20 cellular contexts compared by ENCODE assay signal in genomic region chr7:2115739-2116065, GRCh38.
DNase-seq lines count a peak whose midpoint lies in the region; ATAC-seq and TF ChIP-seq lines count a peak whose summit lies in the region.
"Had no signal": no experiment of that assay in that cellular context is flagged by ENCODE, and none has a peak within 500 bp of the region (broad histone marks: within the 10 kb centered on the region; RNA-seq: fewer than 3 reads in every experiment).

No MANE protein-coding gene starts in this region.

- H3K4me3 ChIP-seq in BLaER1 (peak overlapping the region; percentile 31; the same call in 1 of the 2 replicates), RWPE2 (ENCODE audit: severe bottlenecking) (no peak overlapping the region), endodermal cell (ENCODE audit: low read length) (no peak overlapping the region), neuronal stem cell (ENCODE audit: low read length in 2 of 2) (no peak overlapping the region), tibial nerve (no peak overlapping the region)
- H3K4me3 ChIP-seq: A549, lower lobe of right lung had no signal

- WGBS in endodermal cell (ENCODE audit: insufficient coverage in 1 of 2, insufficient read length in 1 of 2), 2 experiments = 87 to 96% methylated on average over 6 to 14 of the region's 14 CpGs
- WGBS in neuronal stem cell (ENCODE audit: extremely low coverage in 2 of 2, insufficient read length in 2 of 2, insufficient replicate concordance in 1 of 2), 2 donors = no CpG with 5 or more reads among the region's 14 CpGs
- 84% methylated on average over 14 of the region's 14 CpGs for WGBS in tibial nerve, 2 donors

- peaks cover 19% of the 10 kb centered on the region for H3K36me3 ChIP-seq in BLaER1
- no peaks in the 10 kb centered on the region for H3K36me3 ChIP-seq in RWPE2 (ENCODE audit: low read depth)
- peaks cover 13% of the 10 kb centered on the region for H3K36me3 ChIP-seq in endodermal cell (ENCODE audit: control insufficient read depth, insufficient read depth, low read length)
- H3K36me3 ChIP-seq in neuronal stem cell (replicated peaks in 1 of 2; ENCODE audit: control insufficient read depth in 2 of 2, insufficient read depth in 2 of 2, low read length in 2 of 2) = peaks cover 0 to 10% of the 10 kb centered on the region in 2 donors
- H3K36me3 ChIP-seq in tibial nerve = peaks cover 0 to 22% (median 0%) of the 10 kb centered on the region in 3 donors

- peak overlapping the region; percentile 30 for H3K18ac ChIP-seq in neuronal stem cell (ENCODE audit: low read length)

- no peak overlapping the region for H4K91ac ChIP-seq in neuronal stem cell (ENCODE audit: low read depth, low read length, poor library complexity)

- H3K9ac ChIP-seq in BLaER1 = peak overlapping the region; percentile 46; the same call in 1 of the 2 replicates
- H3K9ac ChIP-seq in endodermal cell (ENCODE audit: extremely low read depth, low read length, poor library complexity, severe bottlenecking) = no peak overlapping the region
- peak overlapping the region; percentile 33 for H3K9ac ChIP-seq in neuronal stem cell (ENCODE audit: low read depth, low read length, poor library complexity)

- peaks cover 15% of the 10 kb centered on the region for H3K36me3 Mint-ChIP-seq in endodermal cell (ENCODE audit: low read depth)
- H3K36me3 Mint-ChIP-seq: natural killer cell had no signal

- peak overlapping the region; percentile 84 for H3K27ac ChIP-seq in BLaER1
- peak overlapping the region; percentile 39 for H3K27ac ChIP-seq in RWPE2 (ENCODE audit: poor library complexity, severe bottlenecking)
- H3K27ac ChIP-seq in endodermal cell (ENCODE audit: low read depth, low read length) = no peak overlapping the region
- H3K27ac ChIP-seq in neuronal stem cell (replicated peaks; ENCODE audit: low read length) = no peak overlapping the region
- peak overlapping the region in 2 of 4 donors; percentile 58 to 77 for H3K27ac ChIP-seq in tibial nerve
- H3K27ac ChIP-seq: A549, lower lobe of right lung had no signal

- H3K4me1 ChIP-seq in BLaER1 (peaks cover 100% of the 10 kb centered on the region), RWPE2 (ENCODE audit: insufficient read depth, poor library complexity, severe bottlenecking) (peaks cover 30% of the 10 kb centered on the region), endodermal cell (ENCODE audit: control insufficient read depth, insufficient read depth, low read length) (no peaks in the 10 kb centered on the region), neuronal stem cell (ENCODE audit: control insufficient read depth in 2 of 2, insufficient read depth in 1 of 2, low read depth in 1 of 2, low read length in 2 of 2) (peaks cover 13 to 15% of the 10 kb centered on the region in 2 donors), tibial nerve (peaks cover 0 to 45% (median 23%) of the 10 kb centered on the region in 4 donors)

- H4K20me1 ChIP-seq in BLaER1 = peaks cover 13% of the 10 kb centered on the region

- no peak overlapping the region for H2BK5ac ChIP-seq in neuronal stem cell (ENCODE audit: low read length)

- no peak overlapping the region for H3K4ac ChIP-seq in neuronal stem cell (ENCODE audit: low read length)

- TF ChIP-seq EP300 in tibial nerve (IDR thresholded peaks at IDR 0.05) = no peak

- H3K14ac ChIP-seq in neuronal stem cell (ENCODE audit: low read length) = no peak overlapping the region

- H3K27me3 Mint-ChIP-seq in endodermal cell (ENCODE audit: insufficient read depth) = no peaks in the 10 kb centered on the region
- H3K27me3 Mint-ChIP-seq: activated T-helper 17 cell treated with anti-CD3 and anti-CD28 coated beads, Interleukin-2, amount 50 U/mL, for 72 hours; CD4-positive, alpha-beta memory T cell; progenitor cell of endocrine pancreas had no signal

- H2AFZ ChIP-seq in neuronal stem cell (ENCODE audit: low read length) = no peak overlapping the region

- H3K27me3 ChIP-seq in BLaER1 = no peaks in the 10 kb centered on the region
- H3K27me3 ChIP-seq in RWPE2 (ENCODE audit: insufficient read depth, poor library complexity, severe bottlenecking) = no peaks in the 10 kb centered on the region
- H3K27me3 ChIP-seq in endodermal cell (ENCODE audit: control insufficient read depth, insufficient read depth, low read length, poor library complexity, severe bottlenecking) = no peaks in the 10 kb centered on the region
- H3K27me3 ChIP-seq in neuronal stem cell (ENCODE audit: control insufficient read depth in 3 of 3, insufficient read depth in 3 of 3, low read depth in 1 of 3, low read length in 3 of 3) = no peaks in the 10 kb centered on the region
- no peaks in the 10 kb centered on the region for H3K27me3 ChIP-seq in tibial nerve

- peak overlapping the region; percentile 30 for H3K27ac Mint-ChIP-seq in endodermal cell
- H3K27ac Mint-ChIP-seq: activated T-helper 17 cell treated with anti-CD3 and anti-CD28 coated beads, Interleukin-2, amount 50 U/mL, for 72 hours; natural killer cell; progenitor cell of endocrine pancreas had no signal

- no peaks in the 10 kb centered on the region for H3K9me3 Mint-ChIP-seq in endodermal cell
- H3K9me3 Mint-ChIP-seq: activated T-helper 17 cell treated with anti-CD3 and anti-CD28 coated beads, Interleukin-2, amount 50 U/mL, for 72 hours; CD4-positive, alpha-beta memory T cell; natural killer cell had no signal

- peaks cover 3% of the 10 kb centered on the region for H3K4me1 Mint-ChIP-seq in endodermal cell

- ATAC-seq in RWPE2 (ENCODE audit: low read depth) = no peak
- ATAC-seq in GM19455 (IDR thresholded peaks at IDR 0.05; ENCODE audit: unreplicated experiment) = no peak
- ATAC-seq: A549; activated CD4-positive, CD25-positive, alpha-beta regulatory T cell treated with anti-CD3 and anti-CD28 coated beads, Interleukin-2, amount 50 U/mL, for 24 hours; activated T-helper 17 cell treated with anti-CD3 and anti-CD28 coated beads, Interleukin-2, amount 50 U/mL, for 72 hours; natural killer cell had no signal

- H2BK12ac ChIP-seq in neuronal stem cell (ENCODE audit: low read length) = no peak overlapping the region

- no peak for TF ChIP-seq POLR2A in tibial nerve (IDR thresholded peaks at IDR 0.05)

- H2BK120ac ChIP-seq in neuronal stem cell (ENCODE audit: low read depth, low read length) = no peak overlapping the region

- TF ChIP-seq CTCF in RWPE2 (IDR thresholded peaks at IDR 0.05; ENCODE audit: poor library complexity, severe bottlenecking) (no peak), endodermal cell (conservative IDR thresholded peaks at IDR 0.05) (no peak), tibial nerve (IDR thresholded peaks at IDR 0.05) (no peak)

- H2BK15ac ChIP-seq in neuronal stem cell (ENCODE audit: low read length) = no peak overlapping the region

- no peak for DNase-seq in RWPE2 (ENCODE audit: low spot score)
- DNase-seq in endodermal cell = no peak
- no peak for DNase-seq in neuronal stem cell (ENCODE audit: low spot score)
- DNase-seq in tibial nerve (ENCODE audit: low spot score in 2 of 2) = no peak
- DNase-seq in NCI-H748 treated with DMSO at 0.1 percent for 48 hours (lab: John Stamatoyannopoulos, UW) = no peak
- no peak for DNase-seq in middle frontal gyrus (ENCODE audit: extremely low spot score, low spot score)
- DNase-seq: CD4-positive, alpha-beta memory T cell; central memory CD4-positive, alpha-beta T cell; effector CD8-positive, alpha-beta T cell; glutamatergic neuron; lower lobe of right lung; natural killer cell; NCI-H446 treated with DMSO at 0.1 percent for 48 hours; trophoblast cell had no signal

- peaks cover 13% of the 10 kb centered on the region for H3K79me1 ChIP-seq in neuronal stem cell (ENCODE audit: low read depth, low read length)

- H3K23ac ChIP-seq in neuronal stem cell (ENCODE audit: low read depth, low read length, poor library complexity) = no peak overlapping the region

- no peak overlapping the region for H3K4me3 Mint-ChIP-seq in endodermal cell
- H3K4me3 Mint-ChIP-seq: activated T-helper 17 cell treated with anti-CD3 and anti-CD28 coated beads, Interleukin-2, amount 50 U/mL, for 72 hours; CD4-positive, alpha-beta memory T cell; natural killer cell had no signal

- peak overlapping the region; percentile 94 for H3K4me2 ChIP-seq in BLaER1
- H3K4me2 ChIP-seq in neuronal stem cell (ENCODE audit: insufficient read depth, low read length, poor library complexity, severe bottlenecking) = no peak overlapping the region
- H3K4me2 ChIP-seq: A549 had no signal

- H4K8ac ChIP-seq in neuronal stem cell (ENCODE audit: low read depth, low read length) = no peak overlapping the region

- no peak overlapping the region for H2AK5ac ChIP-seq in neuronal stem cell (ENCODE audit: low read depth, low read length)

- H3K9me3 ChIP-seq in BLaER1 (peaks cover 20% of the 10 kb centered on the region), RWPE2 (ENCODE audit: severe bottlenecking) (no peaks in the 10 kb centered on the region), endodermal cell (ENCODE audit: control insufficient read depth, low read length) (no peaks in the 10 kb centered on the region), neuronal stem cell (replicated peaks in 1 of 2; ENCODE audit: control insufficient read depth in 2 of 2, insufficient read depth in 1 of 2, low read depth in 1 of 2, low read length in 2 of 2) (peaks cover 0 to 2% of the 10 kb centered on the region in 2 donors), tibial nerve (no peaks in the 10 kb centered on the region)
- H3K9me3 ChIP-seq: A549, lower lobe of right lung had no signal

Comparison
In these comparisons a context has a peak if more than half of its experiments do, and no peak if none do; other contexts are left out.
1. H3K27ac ChIP-seq: peak in BLaER1 (single experiment) and RWPE2 (single experiment); none in endodermal cell (single experiment) and neuronal stem cell (single experiment).